In genomic region chr14:94412671-94413638, GRCh38 we compare ENCODE assay signal across 2 cellular contexts.
TF ChIP-seq lines count a peak whose summit lies in the region.

No MANE protein-coding gene starts in this region.

TF ChIP-seq in K562, 482 proteins besides CTCF, POLR2A, EP300 and RAD21 (continued from another document):
- no peak for TF ChIP-seq E2F8 (IDR thresholded peaks at IDR 0.05; ENCODE audit: low read depth, partially characterized antibody)
- no peak for TF ChIP-seq MYBL2 (IDR thresholded peaks at IDR 0.05; ENCODE audit: low read depth)
- TF ChIP-seq MYBL2 (CRISPR knock-in tag; IDR thresholded peaks at IDR 0.05; ENCODE audit: borderline replicate concordance), result no peak
- no peak for TF ChIP-seq GTF2E2 (tag; IDR thresholded peaks at IDR 0.05)
- no peak for TF ChIP-seq FOS (IDR thresholded peaks at IDR 0.05; ENCODE audit: extremely low read depth, insufficient read length)
- TF ChIP-seq ZSCAN29 (IDR thresholded peaks at IDR 0.05), result no peak
- no peak for TF ChIP-seq MAFF (IDR thresholded peaks at IDR 0.05; ENCODE audit: low read length)

TF ChIP-seq in HepG2, 621 proteins besides CTCF, POLR2A, EP300 and RAD21 (continued from another document and continues in another):
- TF ChIP-seq REPIN1 (CRISPR knock-in tag; IDR thresholded peaks at IDR 0.05; ENCODE audit: borderline replicate concordance, low read depth) (peak; percentile 50; the same call in 1 of the 2 replicates), ONECUT2 (CRISPR knock-in tag; IDR thresholded peaks at IDR 0.05) (no peak), CERS6 (CRISPR knock-in tag; IDR thresholded peaks at IDR 0.05) (no peak), ZNF317 (CRISPR knock-in tag; IDR thresholded peaks at IDR 0.05) (no peak), ERF (CRISPR knock-in tag; IDR thresholded peaks at IDR 0.05) (peak; percentile 75; the same call in 1 of the 2 replicates), BATF2 (CRISPR knock-in tag; IDR thresholded peaks at IDR 0.05) (no peak), CEBPG (CRISPR knock-in tag; IDR thresholded peaks at IDR 0.05) (0 out of 2 replicates have a peak, but pooled peaks have one; percentile 14), ZNF383 (CRISPR knock-in tag; IDR thresholded peaks at IDR 0.05; ENCODE audit: borderline replicate concordance) (no peak), SETDB1 (CRISPR knock-in tag; IDR thresholded peaks at IDR 0.05; ENCODE audit: borderline replicate concordance) (no peak), KMT2A (CRISPR knock-in tag; IDR thresholded peaks at IDR 0.05) (0 out of 2 replicates have a peak, but pooled peaks have one; percentile 33), SSRP1 (CRISPR knock-in tag; IDR thresholded peaks at IDR 0.05) (peak; percentile 28; the same call in 1 of the 2 replicates), ZNF816 (CRISPR knock-in tag; IDR thresholded peaks at IDR 0.05; ENCODE audit: borderline replicate concordance) (no peak), NFIC (IDR thresholded peaks at IDR 0.05; ENCODE audit: low read length) (0 out of 2 replicates have a peak, but pooled peaks have one; percentile 32), ZMYM3 (CRISPR knock-in tag; IDR thresholded peaks at IDR 0.05) (no peak), ARNT (IDR thresholded peaks at IDR 0.05) (no peak), MED1 (CRISPR knock-in tag; IDR thresholded peaks at IDR 0.05) (peak; percentile 55; the same call in 1 of the 2 replicates), NCOR1 (IDR thresholded peaks at IDR 0.05; ENCODE audit: borderline replicate concordance, low read length) (no peak), RARA (CRISPR knock-in tag; IDR thresholded peaks at IDR 0.05) (no peak), GABPB1 (CRISPR knock-in tag; IDR thresholded peaks at IDR 0.05) (no peak), AGO1 (IDR thresholded peaks at IDR 0.05; ENCODE audit: low read depth, low read length, poor library complexity, severe bottlenecking) (no peak), ZNF777 (CRISPR knock-in tag; IDR thresholded peaks at IDR 0.05) (no peak), NFKBIZ (CRISPR knock-in tag; IDR thresholded peaks at IDR 0.05) (no peak), ZNF205 (CRISPR knock-in tag; IDR thresholded peaks at IDR 0.05) (0 out of 2 replicates have a peak, but pooled peaks have one; percentile 38), KDM4B (CRISPR knock-in tag; IDR thresholded peaks at IDR 0.05) (0 out of 2 replicates have a peak, but pooled peaks have one; percentile 44), ZNF484 (CRISPR knock-in tag; IDR thresholded peaks at IDR 0.05; ENCODE audit: borderline replicate concordance, low read depth) (no peak), HNF1A (IDR thresholded peaks at IDR 0.05; ENCODE audit: low read depth) (no peak), HNF1A (CRISPR knock-in tag; IDR thresholded peaks at IDR 0.05; ENCODE audit: borderline replicate concordance) (peak; percentile 47; the same call in 1 of the 2 replicates), HNF1B (CRISPR knock-in tag; IDR thresholded peaks at IDR 0.05) (no peak; the same call in 1 of the 2 replicates), ELF3 (CRISPR knock-in tag; IDR thresholded peaks at IDR 0.05) (0 out of 2 replicates have a peak, but pooled peaks have one; percentile 37), GATAD2A (CRISPR knock-in tag; IDR thresholded peaks at IDR 0.05) (peak; percentile 47; the same call in 1 of the 2 replicates), SOX13 (IDR thresholded peaks at IDR 0.05) (no peak), SOX13 (CRISPR knock-in tag; conservative IDR thresholded peaks at IDR 0.05 in 1 of 2, IDR thresholded peaks at IDR 0.05 in 1 of 2) (peak in 1 of 2 experiments; percentile 34; a peak in 1 of 4 replicates), IRF2 (CRISPR knock-in tag; IDR thresholded peaks at IDR 0.05) (0 out of 2 replicates have a peak, but pooled peaks have one; percentile 36), ZNF543 (CRISPR knock-in tag; IDR thresholded peaks at IDR 0.05) (no peak), XRCC5 (optimal IDR thresholded peaks at IDR 0.05; ENCODE audit: low read length) (peak; percentile 37), ZNF558 (CRISPR knock-in tag; IDR thresholded peaks at IDR 0.05; ENCODE audit: borderline replicate concordance) (no peak), KDM5A (IDR thresholded peaks at IDR 0.05; ENCODE audit: borderline replicate concordance, low read length) (no peak), ZBTB25 (CRISPR knock-in tag; IDR thresholded peaks at IDR 0.05) (0 out of 2 replicates have a peak, but pooled peaks have one; percentile 61), LBX2 (CRISPR knock-in tag; IDR thresholded peaks at IDR 0.05; ENCODE audit: borderline replicate concordance) (no peak), BHLHE40 (IDR thresholded peaks at IDR 0.05; ENCODE audit: low read length) (no peak), SMAD1 (CRISPR knock-in tag; IDR thresholded peaks at IDR 0.05; ENCODE audit: borderline replicate concordance, low read depth) (no peak), ZNF430 (CRISPR knock-in tag; IDR thresholded peaks at IDR 0.05) (0 out of 2 replicates have a peak, but pooled peaks have one; percentile 7), FOXA3 (CRISPR knock-in tag; IDR thresholded peaks at IDR 0.05) (0 out of 2 replicates have a peak, but pooled peaks have one; percentile 10), MBD4 (IDR thresholded peaks at IDR 0.05; ENCODE audit: borderline replicate concordance, low read length) (no peak), HDAC2 (CRISPR knock-in tag; IDR thresholded peaks at IDR 0.05) (peak; percentile 52; the same call in 1 of the 2 replicates), ZMYM4 (CRISPR knock-in tag; IDR thresholded peaks at IDR 0.05) (peak; percentile 23; the same call in 1 of the 2 replicates), ZFX (CRISPR knock-in tag; IDR thresholded peaks at IDR 0.05; ENCODE audit: low read depth) (peak; percentile 46; the same call in 1 of the 2 replicates), ZNF704 (CRISPR knock-in tag; IDR thresholded peaks at IDR 0.05; ENCODE audit: borderline replicate concordance) (no peak), NAIF1 (CRISPR knock-in tag; IDR thresholded peaks at IDR 0.05; ENCODE audit: borderline replicate concordance) (no peak), NBN (conservative IDR thresholded peaks at IDR 0.05) (no peak), ZFY (CRISPR knock-in tag; IDR thresholded peaks at IDR 0.05) (no peak), ZNF501 (CRISPR knock-in tag; IDR thresholded peaks at IDR 0.05) (peak; percentile 45; the same call in 1 of the 2 replicates), SMAD3 (CRISPR knock-in tag; IDR thresholded peaks at IDR 0.05) (0 out of 2 replicates have a peak, but pooled peaks have one; percentile 50), BCL6 (CRISPR knock-in tag; IDR thresholded peaks at IDR 0.05) (peak; percentile 17; the same call in 1 of the 2 replicates), NFYB (CRISPR knock-in tag; IDR thresholded peaks at IDR 0.05) (no peak), ZNF329 (CRISPR knock-in tag; IDR thresholded peaks at IDR 0.05; ENCODE audit: low read depth) (no peak), HIC2 (CRISPR knock-in tag; IDR thresholded peaks at IDR 0.05; ENCODE audit: low read depth) (no peak)
